In genomic region chr18:63439334-63439733, GRCh38 we compare ENCODE assay signal across 8 cellular contexts. TPM values are rescaled to one million over a fixed set of nuclear protein-coding genes. Genes with fewer than 3 reads are reported as not detected.
DNase-seq lines count a peak whose midpoint lies in the region; ATAC-seq and TF ChIP-seq lines count a peak whose summit lies in the region.

No MANE protein-coding gene starts in this region.

- H3K4me1 ChIP-seq in testis = peaks cover 12% of the 10 kb centered on the region

- H3K27me3 ChIP-seq in testis = no peaks in the 10 kb centered on the region

- no peak overlapping the region for H3K4me3 ChIP-seq in GM12865 (ENCODE audit: low read depth, low read length)
- H3K4me3 ChIP-seq in epithelial cell of esophagus (ENCODE audit: low read length) = peak overlapping the region; percentile 7
- no peak overlapping the region for H3K4me3 ChIP-seq in testis

- intact Hi-C loops in testis (cut with DNase I; ENCODE audit: low total_unique reads) = no loop called here

- H3K36me3 ChIP-seq in testis (ENCODE audit: low read depth, missing control alignments) = no peaks in the 10 kb centered on the region

- DNase-seq in GM12865 (ENCODE audit: low read depth) = peak; percentile 74
- peak; percentile 54 for DNase-seq in NCI-H774 (lab: John Stamatoyannopoulos, UW)
- DNase-seq in activated CD8-positive, alpha-beta memory T cell treated with anti-CD3 and anti-CD28 coated beads for 24 hours = peak; percentile 71
- peak; percentile 78 for DNase-seq in epithelial cell of esophagus (ENCODE audit: low read depth)
- DNase-seq in middle frontal gyrus (ENCODE audit: extremely low spot score, low spot score) = peak; percentile 68
- peak; percentile 80 for DNase-seq in testis
- DNase-seq in 8988T = no peak

- H3K27ac ChIP-seq in testis = no peak overlapping the region

- no peak for TF ChIP-seq POLR2A in testis (IDR thresholded peaks at IDR 0.05)

- 10 to 17% methylated on average over 6 of the region's 6 CpGs for WGBS in testis, 2 donors

- peak; percentile 68 for ATAC-seq in HG03442 (IDR thresholded peaks at IDR 0.05; ENCODE audit: unreplicated experiment)

- peak; percentile 78 for TF ChIP-seq CTCF in GM12865 (IDR thresholded peaks at IDR 0.05; ENCODE audit: insufficient read depth, low read depth, low read length, missing control alignments)
- TF ChIP-seq CTCF in epithelial cell of esophagus (IDR thresholded peaks at IDR 0.05; ENCODE audit: insufficient read depth, low read depth, low read length, missing control alignments) = peak; percentile 86
- peak; percentile 74 to 78 (median 75) for TF ChIP-seq CTCF in testis (IDR thresholded peaks at IDR 0.05)

- no peaks in the 10 kb centered on the region for H3K9me3 ChIP-seq in testis

RNA-seq across cellular contexts. Expression of gene VPS4B, which starts 17.1 kb away (rescaled TPM):
- 10 to 100 TPM; 25.6 to 30.9 TPM for total RNA-seq in testis
- 36.0 TPM for polyA plus RNA-seq in testis (ENCODE audit: insufficient read depth, low read depth, low replicate concordance)

RNA-seq across cellular contexts. Expression of gene SERPINB5, which starts 37.4 kb away (rescaled TPM):
- 1 to 10 TPM; 1.7 to 8.1 TPM for total RNA-seq in testis
- 15.6 TPM for polyA plus RNA-seq in testis (ENCODE audit: insufficient read depth, low read depth, low replicate concordance)
